Comparison of ENCODE assay signal across 13 cellular contexts in genomic region chr3:71564361-71564760, GRCh38. TPM values are rescaled to one million over a fixed set of nuclear protein-coding genes. Genes with fewer than 3 reads are reported as not detected.
A peak's percentile ranks its signal among the peaks of the same experiment; 100 is the strongest.
DNase-seq lines count a peak whose midpoint lies in the region; ATAC-seq and TF ChIP-seq lines count a peak whose summit lies in the region.
"Had no signal": no experiment of that assay in that cellular context is flagged by ENCODE, and none has a peak within 500 bp of the region (broad histone marks: within the 10 kb centered on the region; RNA-seq: fewer than 3 reads in every experiment).

No MANE protein-coding gene starts in this region.

- H3K27ac Mint-ChIP-seq in immature natural killer cell = no peak overlapping the region
- H3K27ac Mint-ChIP-seq: activated T-cell treated with anti-CD3 and anti-CD28 coated beads, Interleukin-2, amount 50 U/mL, for 24 hours had no signal

- H3K36me3 ChIP-seq in esophagus squamous epithelium (peaks cover 0 to 7% (median 4%) of the 10 kb centered on the region in 3 donors), prostate gland (no peaks in the 10 kb centered on the region)

- WGBS in esophagus squamous epithelium, 2 donors = 43 to 54% methylated on average over 6 of the region's 6 CpGs
- 63% methylated on average over 6 of the region's 6 CpGs for WGBS in prostate gland

- H3K4me1 Mint-ChIP-seq in immature natural killer cell = peaks cover 0 to 5% of the 10 kb centered on the region in 2 donors

- peak; percentile 22 for DNase-seq in AG20443 (ENCODE audit: low spot score)
- DNase-seq in esophagus squamous epithelium (lab: John Stamatoyannopoulos, UW) = no peak
- DNase-seq in prostate gland (ENCODE audit: low spot score) = no peak
- no peak for DNase-seq in immature natural killer cell
- no peak for DNase-seq in foreskin melanocyte
- DNase-seq: activated T-cell treated with anti-CD3 and anti-CD28 coated beads, Interleukin-2, amount 50 U/mL, for 24 hours; DND-41; IMR-90; NCI-H187; stimulated activated CD4-positive, alpha-beta T cell treated with anti-CD3 and anti-CD28 coated beads, Interleukin-15, amount 100 ng/mL, for 24 hours had no signal

- H3K36me3 Mint-ChIP-seq in immature natural killer cell = peaks cover 0 to 4% (median 3%) of the 10 kb centered on the region in 3 donors

- peak overlapping the region; percentile 3 to 71 (median 32) for H3K27ac ChIP-seq in esophagus squamous epithelium
- no peak overlapping the region for H3K27ac ChIP-seq in prostate gland

- no peak overlapping the region for H3K4me3 ChIP-seq in esophagus squamous epithelium
- H3K4me3 ChIP-seq in prostate gland = no peak overlapping the region

- no peaks in the 10 kb centered on the region for H3K9me3 ChIP-seq in esophagus squamous epithelium
- no peaks in the 10 kb centered on the region for H3K9me3 ChIP-seq in prostate gland

- TF ChIP-seq POLR2A in esophagus squamous epithelium (IDR thresholded peaks at IDR 0.05) (no peak), prostate gland (IDR thresholded peaks at IDR 0.05) (no peak)

- intact Hi-C loops in esophagus squamous epithelium (cut with DNase I) (no loop called here), prostate gland (cut with DNase I) (no loop called here)

- H3K4me3 Mint-ChIP-seq in immature natural killer cell = no peak overlapping the region
- H3K4me3 Mint-ChIP-seq: activated T-cell treated with anti-CD3 and anti-CD28 coated beads, Interleukin-2, amount 50 U/mL, for 24 hours had no signal

- H3K9me3 Mint-ChIP-seq in immature natural killer cell = no peaks in the 10 kb centered on the region
- H3K9me3 Mint-ChIP-seq: activated T-cell treated with anti-CD3 and anti-CD28 coated beads, Interleukin-2, amount 50 U/mL, for 24 hours had no signal

- H3K4me1 ChIP-seq in esophagus squamous epithelium = peaks cover 0 to 43% (median 15%) of the 10 kb centered on the region in 3 donors
- no peaks in the 10 kb centered on the region for H3K4me1 ChIP-seq in prostate gland (replicated peaks)

- H3K27me3 ChIP-seq in esophagus squamous epithelium = no peaks in the 10 kb centered on the region
- H3K27me3 ChIP-seq in prostate gland (replicated peaks; ENCODE audit: insufficient read depth) = no peaks in the 10 kb centered on the region

- H3K27me3 Mint-ChIP-seq in immature natural killer cell (ENCODE audit: low read depth in 3 of 3) = no peaks in the 10 kb centered on the region
- H3K27me3 Mint-ChIP-seq: activated T-cell treated with anti-CD3 and anti-CD28 coated beads, Interleukin-2, amount 50 U/mL, for 24 hours had no signal

- ATAC-seq in GM19438 (IDR thresholded peaks at IDR 0.05; ENCODE audit: low read depth, unreplicated experiment) (peak; percentile 39), HG03378 (IDR thresholded peaks at IDR 0.05; ENCODE audit: unreplicated experiment) (peak; percentile 41), HG03039 (IDR thresholded peaks at IDR 0.05; ENCODE audit: unreplicated experiment) (no peak)

- TF ChIP-seq CTCF in esophagus squamous epithelium (IDR thresholded peaks at IDR 0.05) (no peak), prostate gland (IDR thresholded peaks at IDR 0.05) (no peak)

RNA-seq across cellular contexts. Expression of gene FOXP1, which starts 19.2 kb away (rescaled TPM):
- total RNA-seq in esophagus squamous epithelium (100 to 1,000 TPM in 1 of 4 donors, 10 to 100 TPM in 3; 49.1 to 124 (median 61.1) TPM), prostate gland (100 to 1,000 TPM; 133 to 156 TPM)
- 100 to 1,000 TPM in 1 of 3 donors, 10 to 100 TPM in 2; 68.2 to 133 (median 84.0) TPM for polyA plus RNA-seq in immature natural killer cell

Comparison
In these comparisons a context has a peak if more than half of its experiments do, and no peak if none do; other contexts are left out.
1. H3K27ac ChIP-seq: peak in esophagus squamous epithelium (4 of 4); none in prostate gland (0 of 2).